ENCODE assay signal across 8 cellular contexts in the genomic region with DNA sequence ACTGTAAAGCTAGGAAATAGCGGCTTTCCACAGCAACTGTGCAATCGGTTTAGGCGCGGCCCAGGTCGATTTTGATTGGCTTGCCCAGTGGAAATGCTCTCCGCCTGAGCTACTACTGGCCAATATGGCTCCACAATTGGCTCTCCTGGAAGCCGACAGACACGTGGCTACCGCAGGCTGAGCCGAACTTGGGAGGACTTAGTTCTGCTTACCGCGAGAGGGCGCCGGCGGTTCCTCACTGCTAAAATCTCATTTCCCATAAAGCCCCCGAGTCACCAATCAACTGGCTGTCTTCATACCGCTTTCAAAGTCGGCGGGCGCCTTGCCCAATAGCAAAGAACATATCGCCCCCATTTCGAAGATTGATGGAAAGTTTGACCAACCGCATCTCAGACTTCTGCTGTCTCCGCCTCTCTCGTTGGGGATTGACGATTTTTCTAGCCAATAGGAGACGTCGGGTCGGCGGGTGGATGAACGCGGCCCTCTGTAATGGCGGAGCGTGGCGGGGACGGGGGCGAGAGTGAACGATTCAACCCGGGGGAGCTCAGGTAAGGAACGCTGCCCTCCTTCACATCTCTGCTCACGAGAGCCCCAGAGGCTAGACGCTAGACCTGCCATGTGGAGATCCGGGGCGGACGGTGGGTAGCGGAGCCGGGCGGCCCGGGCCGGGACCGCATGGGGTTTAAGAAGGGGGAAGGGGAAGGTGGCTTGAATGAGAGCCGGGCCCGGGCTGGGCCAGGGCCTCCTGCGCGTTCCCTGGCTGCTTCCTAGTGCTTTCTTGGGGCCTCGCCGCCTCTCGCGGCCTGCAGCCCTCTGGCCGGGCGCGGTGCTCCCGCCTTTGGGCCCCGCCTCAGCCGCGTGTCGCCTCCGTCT. TPM values are rescaled to one million over a fixed set of nuclear protein-coding genes. Genes with fewer than 3 reads are reported as not detected.
DNase-seq lines count a peak whose midpoint lies in the region; ATAC-seq and TF ChIP-seq lines count a peak whose summit lies in the region.

Gene TCERG1, plus strand, starts transcription at position 473 of the 873 bp plus-strand sequence. Its CDS starts 17 bp downstream, at position 490.

- H3K4me3 ChIP-seq in right cardiac atrium (ENCODE audit: low read length) (peak within 1 kb of the TSS; percentile 92), aorta (ENCODE audit: low read length in 2 of 2) (peak within 1 kb of the TSS; percentile 70 to 93)

- TF ChIP-seq CTCF in GM13977 (IDR thresholded peaks at IDR 0.05; ENCODE audit: extremely low read depth, insufficient read depth, missing control alignments): peak; percentile 74

- H3K27me3 ChIP-seq in right cardiac atrium (ENCODE audit: control insufficient read depth, insufficient read depth) (no peaks in the 10 kb centered on the region), aorta (ENCODE audit: control insufficient read depth in 1 of 2, insufficient read depth in 2 of 2, low read length in 1 of 2) (no peaks in the 10 kb centered on the region)

- in situ Hi-C loops in GM13977 (cut with MboI; ENCODE audit: low pct_unique_long_range_greater_than_20kb, low sequenced_read_pairs, unreplicated experiment): no loop called here

- under 1% methylated on average over 68 of the region's 68 CpGs for WGBS in right cardiac atrium
- WGBS in aorta, 2 donors: 0 to 1% methylated on average over 61 to 68 of the region's 68 CpGs

- H3K9me3 ChIP-seq in right cardiac atrium (ENCODE audit: control insufficient read depth, low read length) (no peaks in the 10 kb centered on the region), aorta (ENCODE audit: control insufficient read depth, low read length) (no peaks in the 10 kb centered on the region)

- peak; percentile 89 for DNase-seq in GM13977 (ENCODE audit: low spot score)
- DNase-seq in NCI-H1694 treated with DMSO at 0.1 percent for 48 hours (lab: John Stamatoyannopoulos, UW): peak; percentile 99
- peak; percentile 90 to 100 (median 96) for DNase-seq in T-helper 2 cell
- DNase-seq in anterior cingulate cortex (lab: John Stamatoyannopoulos, UW): peak; percentile 78 to 99 (median 97)
- peak; percentile 99 to 100 (median 100) for DNase-seq in right cardiac atrium
- peak; percentile 100 for DNase-seq in putamen (ENCODE audit: low spot score)
- DNase-seq in aorta: peak; percentile 99

- peaks cover 3% of the 10 kb centered on the region for H3K4me1 ChIP-seq in right cardiac atrium (ENCODE audit: control insufficient read depth, insufficient read depth, low read length)
- H3K4me1 ChIP-seq in aorta (ENCODE audit: control insufficient read depth in 1 of 2, insufficient read depth in 2 of 2, low read length in 2 of 2): peaks cover 0 to 4% of the 10 kb centered on the region in 2 donors

- H3K36me3 ChIP-seq in aorta (ENCODE audit: control insufficient read depth in 1 of 2, insufficient read depth in 2 of 2, low read length in 1 of 2): no peaks in the 10 kb centered on the region

- ATAC-seq in HG02885 (IDR thresholded peaks at IDR 0.05; ENCODE audit: poor library complexity, unreplicated experiment) (peak; percentile 95), right cardiac atrium (peak; percentile 97 to 98), aorta (ENCODE audit: low FRiP score) (peak; percentile 98)

- intact Hi-C loops in right cardiac atrium (cut with DNase I) (no loop called here), aorta (cut with DNase I) (loop anchor here in 1 of 2 donors (5.0 kb wide), 1 partner anchor 265 kb away; the partner anchor contains the start of gene LARS1)

- H3K27ac ChIP-seq in right cardiac atrium (ENCODE audit: low read length): peak within 1 kb of the TSS; percentile 94
- H3K27ac ChIP-seq in aorta (ENCODE audit: low read depth in 1 of 2, low read length in 2 of 2): peak within 1 kb of the TSS; percentile 32 to 83

RNA-seq across cellular contexts. Expression of gene TCERG1, which starts in this region (rescaled TPM):
- total RNA-seq in right cardiac atrium (10 to 100 TPM; 21.2 to 27.9 (median 24.6) TPM), aorta (10 to 100 TPM; 57.2 to 68.7 TPM)
- polyA plus RNA-seq in right cardiac atrium (17.8 TPM), aorta (10 to 100 TPM; 11.1 to 29.7 TPM)

Comparison
In these comparisons a context has a peak if more than half of its experiments do, and no peak if none do; other contexts are left out.
1. Peak in every context shown above with its lines: DNase-seq, ATAC-seq, H3K4me3 ChIP-seq and H3K27ac ChIP-seq.